ENCODE assay signal across 8 cellular contexts in genomic region chr1:6438047-6438525, GRCh38. TPM values are rescaled to one million over a fixed set of nuclear protein-coding genes. Genes with fewer than 3 reads are reported as not detected.
A peak's percentile ranks its signal among the peaks of the same experiment; 100 is the strongest.
DNase-seq lines count a peak whose midpoint lies in the region; ATAC-seq, FAIRE-seq and TF ChIP-seq lines count a peak whose summit lies in the region.

No MANE protein-coding gene starts in this region.

- no peak overlapping the region for H3K4me3 ChIP-seq in OCI-LY3 (ENCODE audit: low read length)
- H3K4me3 ChIP-seq in testis: no peak overlapping the region

- WGBS in testis, 2 donors: 28% methylated on average over 3 to 5 of the region's 5 CpGs

- DNase-seq in D721Med (ENCODE audit: insufficient read length, low spot score) (peak; percentile 62), activated T-cell treated with anti-CD3 and anti-CD28 coated beads for 4 hours (peak; percentile 64), neural crest cell (ENCODE audit: low read depth, low spot score) (peak; percentile 63), testis (peak; percentile 88)

- H3K27me3 Mint-ChIP-seq in neural crest cell (ENCODE audit: low read depth): peaks cover 45% of the 10 kb centered on the region

- FAIRE-seq in D721Med (lab: Jason Lieb, UNC): no peak

- no peak overlapping the region for H3K27ac Mint-ChIP-seq in neural crest cell (ENCODE audit: unreplicated experiment)

- H3K9me3 Mint-ChIP-seq in neural crest cell: no peaks in the 10 kb centered on the region

- H3K79me2 ChIP-seq in OCI-LY3 (ENCODE audit: low read length): no peaks in the 10 kb centered on the region

- H3K27me3 ChIP-seq in OCI-LY3 (ENCODE audit: low read depth, low read length) (no peaks in the 10 kb centered on the region), testis (no peaks in the 10 kb centered on the region)

- peak; percentile 49 for ATAC-seq in HG03354 (IDR thresholded peaks at IDR 0.05; ENCODE audit: poor library complexity, severe bottlenecking, unreplicated experiment)
- peak; percentile 54 for ATAC-seq in esophagus mucosa
- ATAC-seq in GM19035 (IDR thresholded peaks at IDR 0.05; ENCODE audit: unreplicated experiment): no peak

- H3K4me3 Mint-ChIP-seq in neural crest cell: peak overlapping the region; percentile 69

- no peak for TF ChIP-seq POLR2A in testis (IDR thresholded peaks at IDR 0.05)

- no peaks in the 10 kb centered on the region for H3K36me3 ChIP-seq in OCI-LY3 (replicated peaks; ENCODE audit: low read depth, low read length)
- H3K36me3 ChIP-seq in testis (ENCODE audit: low read depth, missing control alignments): no peaks in the 10 kb centered on the region

- no peaks in the 10 kb centered on the region for H3K9me3 ChIP-seq in OCI-LY3 (ENCODE audit: insufficient read depth, low read length)
- no peaks in the 10 kb centered on the region for H3K9me3 ChIP-seq in testis

- no peak overlapping the region for H2AFZ ChIP-seq in OCI-LY3 (ENCODE audit: low read depth, low read length)

- TF ChIP-seq CTCF in D721Med (IDR thresholded peaks at IDR 0.05; ENCODE audit: insufficient read depth, missing control alignments): peak; percentile 72
- TF ChIP-seq CTCF in OCI-LY3 (IDR thresholded peaks at IDR 0.05; ENCODE audit: low read depth, low read length): peak; percentile 64
- peak; percentile 92 for TF ChIP-seq CTCF in neural crest cell (conservative IDR thresholded peaks at IDR 0.05)
- peak; percentile 90 to 97 (median 93) for TF ChIP-seq CTCF in testis (IDR thresholded peaks at IDR 0.05)

- intact Hi-C loops in testis (cut with DNase I; ENCODE audit: low total_unique reads): no loop called here

- H3K4me1 ChIP-seq in OCI-LY3 (ENCODE audit: low read length) (no peaks in the 10 kb centered on the region), testis (peaks cover 22% of the 10 kb centered on the region)

- H3K4me2 ChIP-seq in OCI-LY3 (ENCODE audit: low read length): no peak overlapping the region

- no peaks in the 10 kb centered on the region for H4K20me1 ChIP-seq in OCI-LY3 (ENCODE audit: insufficient read depth, low read length)

- no peak overlapping the region for H3K27ac ChIP-seq in OCI-LY3 (ENCODE audit: low read length)
- peak overlapping the region; percentile 45 to 56 for H3K27ac ChIP-seq in testis

- H3K36me3 Mint-ChIP-seq in neural crest cell (ENCODE audit: low read depth): no peaks in the 10 kb centered on the region

- peaks cover 17% of the 10 kb centered on the region for H3K4me1 Mint-ChIP-seq in neural crest cell

- no peak overlapping the region for H3K9ac ChIP-seq in OCI-LY3 (ENCODE audit: low read length)

RNA-seq across cellular contexts. Expression of gene ESPN, which starts 13.5 kb away (rescaled TPM):
- total RNA-seq in esophagus mucosa: 33.4 TPM
- 1.7 and 4.3 TPM in 2 replicates for total RNA-seq in neural crest cell
- 100 to 1,000 TPM; 396 to 404 TPM for total RNA-seq in testis
- 270 TPM for polyA plus RNA-seq in testis (ENCODE audit: insufficient read depth, low read depth, low replicate concordance)

RNA-seq across cellular contexts. Expression of gene HES2, which starts 18.4 kb away (rescaled TPM):
- total RNA-seq in esophagus mucosa: 47.3 TPM
- total RNA-seq in neural crest cell: 0.07 TPM in 1 of 2 replicates, not detected in the other
- 1 to 10 TPM; 2.4 to 5.0 TPM for total RNA-seq in testis
- 2.6 TPM for polyA plus RNA-seq in testis (ENCODE audit: insufficient read depth, low read depth, low replicate concordance)

RNA-seq across cellular contexts. Expression of gene TNFRSF25, which starts 27.9 kb away (rescaled TPM):
- 13.1 TPM for total RNA-seq in esophagus mucosa
- total RNA-seq in neural crest cell: 23.4 and 26.1 TPM in 2 replicates
- total RNA-seq in testis: 10 to 100 TPM; 13.4 to 14.0 TPM
- 6.2 TPM for polyA plus RNA-seq in testis (ENCODE audit: insufficient read depth, low read depth, low replicate concordance)

RNA-seq across cellular contexts. Expression of gene ACOT7, which starts 44.5 kb away (rescaled TPM):
- total RNA-seq in esophagus mucosa: 37.2 TPM
- total RNA-seq in neural crest cell: 107 and 110 TPM in 2 replicates
- 10 to 100 TPM; 50.3 to 52.5 TPM for total RNA-seq in testis
- polyA plus RNA-seq in testis (ENCODE audit: insufficient read depth, low read depth, low replicate concordance): 72.8 TPM

RNA-seq across cellular contexts. Expression of gene PLEKHG5, which starts 53.4 kb away (rescaled TPM):
- total RNA-seq in esophagus mucosa (24.4 TPM), neural crest cell (28.9 and 31.7 TPM in 2 replicates), testis (10 to 100 TPM; 13.7 to 16.4 TPM)
- polyA plus RNA-seq in testis (ENCODE audit: insufficient read depth, low read depth, low replicate concordance): 8.1 TPM
